11 cellular contexts compared by ENCODE assay signal in genomic region chr3:52986938-52987337, GRCh38. TPM values are rescaled to one million over a fixed set of nuclear protein-coding genes. Genes with fewer than 3 reads are reported as not detected.
DNase-seq lines count a peak whose midpoint lies in the region; ATAC-seq, FAIRE-seq and TF ChIP-seq lines count a peak whose summit lies in the region.
"Had no signal": no experiment of that assay in that cellular context is flagged by ENCODE, and none has a peak within 500 bp of the region (broad histone marks: within the 10 kb centered on the region; RNA-seq: fewer than 3 reads in every experiment).

No MANE protein-coding gene starts in this region.

- no peak overlapping the region for H3K4me2 ChIP-seq in A549

- CTCF ChIA-PET in A549 (lab: Yijun Ruan, JAX), result interaction anchor here (1.0 to 1.2 kb wide), 2 partner anchors 10 to 12 kb away, joined by 3 read pairs; no protein-coding TSS in a partner anchor

- no peak for TF ChIP-seq POLR2A in A549 (IDR thresholded peaks at IDR 0.05; ENCODE audit: low read length)

- no peak for FAIRE-seq in A549 (lab: Jason Lieb, UNC)

- no peak for TF ChIP-seq EP300 in A549 (IDR thresholded peaks at IDR 0.05)

- ATAC-seq in A549 (no peak), SK-N-SH treated with all-trans-retinoic acid at 6 μM for 48 hours (peak; percentile 55; the same call in 2 of the 3 replicates), HG02678 (IDR thresholded peaks at IDR 0.05; ENCODE audit: unreplicated experiment) (no peak), GM21381 (IDR thresholded peaks at IDR 0.05; ENCODE audit: unreplicated experiment) (no peak), GM21390 (IDR thresholded peaks at IDR 0.05; ENCODE audit: unreplicated experiment) (no peak)

- no peak overlapping the region for H3K27ac ChIP-seq in A549
- H3K27ac ChIP-seq: esophagus squamous epithelium had no signal

- H3K4me3 ChIP-seq in A549, result no peak overlapping the region
- H3K4me3 ChIP-seq in GM12864 (ENCODE audit: low read depth, low read length), result no peak overlapping the region
- no peak overlapping the region for H3K4me3 ChIP-seq in fibroblast of the aortic adventitia (ENCODE audit: low read depth, low read length)
- H3K4me3 ChIP-seq: esophagus squamous epithelium had no signal

- DNase-seq in A549 (ENCODE audit: low read depth in 1 of 2, low spot score in 1 of 2), result peak in 1 of 2 experiments; percentile 35
- no peak for DNase-seq in GM12864 (ENCODE audit: low read depth)
- DNase-seq in fibroblast of the aortic adventitia (ENCODE audit: low read depth), result peak; percentile 59
- no peak for DNase-seq in effector CD8-positive, alpha-beta T cell (lab: John Stamatoyannopoulos, UW)
- DNase-seq: esophagus squamous epithelium, NCI-H1436 treated with DMSO at 0.1 percent for 48 hours, T-helper 1 cell had no signal

- WGBS in A549 (ENCODE audit: missing lambda C conversion rate), result 47% methylated on average over 3 of the region's 3 CpGs

- no peaks in the 10 kb centered on the region for H3K9me3 ChIP-seq in A549
- H3K9me3 ChIP-seq: esophagus squamous epithelium had no signal

- TF ChIP-seq CTCF in A549 (IDR thresholded peaks at IDR 0.05), result peak; percentile 15; the same call in 1 of the 3 replicates
- peak; percentile 26 for TF ChIP-seq CTCF in GM12864 (IDR thresholded peaks at IDR 0.05; ENCODE audit: low read depth, low read length, missing control alignments)
- TF ChIP-seq CTCF in fibroblast of the aortic adventitia (IDR thresholded peaks at IDR 0.05; ENCODE audit: insufficient read depth, low read length), result peak; percentile 41

- peak; percentile 24 to 49; a peak in 4 of 5 replicates for TF ChIP-seq RAD21 in A549 (conservative IDR thresholded peaks at IDR 0.05 in 1 of 2, IDR thresholded peaks at IDR 0.05 in 1 of 2)

- POLR2A ChIA-PET in A549 (lab: Yijun Ruan, JAX), result no interaction called here

- no peaks in the 10 kb centered on the region for H3K4me1 ChIP-seq in A549

TF ChIP-seq in A549, 52 proteins besides CTCF, POLR2A, EP300 and RAD21:
- no peak for TF ChIP-seq ZNF302 (CRISPR knock-in tag; IDR thresholded peaks at IDR 0.05)
- no peak for TF ChIP-seq MYC (IDR thresholded peaks at IDR 0.05; ENCODE audit: borderline replicate concordance, low read length)
- TF ChIP-seq SREBF2 (IDR thresholded peaks at IDR 0.05), result no peak
- no peak for TF ChIP-seq NPAS2 (CRISPR knock-in tag; IDR thresholded peaks at IDR 0.05; ENCODE audit: borderline replicate concordance)
- TF ChIP-seq FOSL2 (IDR thresholded peaks at IDR 0.05), result no peak
- TF ChIP-seq FOSL2 (CRISPR knock-in tag; IDR thresholded peaks at IDR 0.05), result no peak
- TF ChIP-seq FOXS1 (CRISPR knock-in tag; IDR thresholded peaks at IDR 0.05), result no peak
- no peak for TF ChIP-seq E2F6 (IDR thresholded peaks at IDR 0.05; ENCODE audit: borderline replicate concordance, low read depth)
- TF ChIP-seq RARB (CRISPR knock-in tag; IDR thresholded peaks at IDR 0.05), result no peak
- no peak for TF ChIP-seq ATOH8 (CRISPR knock-in tag; IDR thresholded peaks at IDR 0.05; ENCODE audit: low read depth)
- no peak for TF ChIP-seq HEYL (CRISPR knock-in tag; IDR thresholded peaks at IDR 0.05)
- no peak for TF ChIP-seq ZFP36 (IDR thresholded peaks at IDR 0.05; ENCODE audit: borderline replicate concordance, partially characterized antibody)

TF ChIP-seq in SK-N-SH treated with all-trans-retinoic acid at 6 μM for 48 hours, 23 proteins besides CTCF, POLR2A, EP300 and RAD21 (continues in another document):
- TF ChIP-seq ESRRG (CRISPR knock-in tag; IDR thresholded peaks at IDR 0.05) (no peak), ARNTL (CRISPR knock-in tag; IDR thresholded peaks at IDR 0.05; ENCODE audit: borderline replicate concordance, low read depth) (no peak), CSDC2 (CRISPR knock-in tag; IDR thresholded peaks at IDR 0.05) (no peak), TSHZ2 (CRISPR knock-in tag; IDR thresholded peaks at IDR 0.05) (no peak), TCF4 (CRISPR knock-in tag; IDR thresholded peaks at IDR 0.05; ENCODE audit: borderline replicate concordance) (no peak), ZC3H10 (CRISPR knock-in tag; IDR thresholded peaks at IDR 0.05) (no peak), CSRNP3 (CRISPR knock-in tag; IDR thresholded peaks at IDR 0.05) (no peak), ZNF565 (CRISPR knock-in tag; conservative IDR thresholded peaks at IDR 0.05; ENCODE audit: low read depth) (no peak), ZFP3 (CRISPR knock-in tag; IDR thresholded peaks at IDR 0.05) (no peak), GLIS3 (CRISPR knock-in tag; IDR thresholded peaks at IDR 0.05) (no peak), CREB5 (CRISPR knock-in tag; IDR thresholded peaks at IDR 0.05; ENCODE audit: low read depth) (no peak), TOX (CRISPR knock-in tag; IDR thresholded peaks at IDR 0.05; ENCODE audit: borderline replicate concordance) (no peak), ZFP30 (CRISPR knock-in tag; IDR thresholded peaks at IDR 0.05) (no peak), SNAI2 (CRISPR knock-in tag; IDR thresholded peaks at IDR 0.05) (no peak), RARB (CRISPR knock-in tag; IDR thresholded peaks at IDR 0.05) (no peak), PATZ1 (CRISPR knock-in tag; IDR thresholded peaks at IDR 0.05; ENCODE audit: borderline replicate concordance) (no peak)

RNA-seq across cellular contexts. Expression of gene SFMBT1, which starts 58.9 kb away (rescaled TPM):
- polyA plus RNA-seq in A549 (2011; rRNA removed) (9.6 and 9.9 TPM in 2 replicates), A549 (2017; fragmentation: RNase III; extraction: RNeasy Plus Mini Kit Qiagen cat#74134 plus additional on column Dnase treatment) (7.0 to 7.2 TPM (median 7.1 TPM) in 3 replicates)
- 2.9 and 3.7 TPM in 2 replicates for polyA plus RNA-seq in A549 (2012; cell fraction: cytosol; rRNA removed)
- polyA plus RNA-seq in A549 (2012; cell fraction: nucleus; rRNA removed), result 3.2 and 4.2 TPM in 2 replicates
- 21.4 TPM in 2 replicates for polyA minus RNA-seq in A549 (2011; rRNA and poly(A)+ RNA removed)
- 7.5 and 12.5 TPM in 2 replicates for total RNA-seq in fibroblast of the aortic adventitia (ENCODE audit: low replicate concordance)
